ENCODE assay signal across 17 cellular contexts in genomic region chr6:83467620-83468036, GRCh38. TPM values are rescaled to one million over a fixed set of nuclear protein-coding genes. Genes with fewer than 3 reads are reported as not detected.
DNase-seq lines count a peak whose midpoint lies in the region; ATAC-seq, FAIRE-seq and TF ChIP-seq lines count a peak whose summit lies in the region.
"Had no signal": no experiment of that assay in that cellular context is flagged by ENCODE, and none has a peak within 500 bp of the region (broad histone marks: within the 10 kb centered on the region; RNA-seq: fewer than 3 reads in every experiment).

No MANE protein-coding gene starts in this region.

- H3K4me1 ChIP-seq in HCT116 (ENCODE audit: control insufficient read depth in 1 of 2, insufficient read depth in 2 of 2, low read length in 2 of 2) (no peaks in the 10 kb centered on the region), heart left ventricle (peaks cover 0 to 76% (median 0%) of the 10 kb centered on the region in 12 donors), psoas muscle (no peaks in the 10 kb centered on the region), smooth muscle cell (ENCODE audit: low read depth) (peaks cover 12% of the 10 kb centered on the region)

- ATAC-seq in HCT116 (no peak), heart left ventricle (peak in 3 of 4 donors; percentile 51 to 81 (median 62)), psoas muscle (peak in 1 of 4 donors; percentile 32)
- ATAC-seq: stimulated activated memory B cell treated with anti-CD40 and anti-IgM and Interleukin-4, amounts not matched to agents 10 μg/mL and 1 μg/mL and 100 μg/mL, for 72 hours had no signal

- TF ChIP-seq CTCF in HCT116 (IDR thresholded peaks at IDR 0.05 in 2 of 3, conservative IDR thresholded peaks at IDR 0.05 in 1 of 3; ENCODE audit: borderline replicate concordance in 1 of 3, insufficient read depth in 1 of 3, low read depth in 2 of 3, low read length in 2 of 3) = no peak
- TF ChIP-seq CTCF in heart left ventricle (IDR thresholded peaks at IDR 0.05) = no peak
- TF ChIP-seq CTCF in psoas muscle (IDR thresholded peaks at IDR 0.05) = no peak
- TF ChIP-seq CTCF in smooth muscle cell (IDR thresholded peaks at IDR 0.05; ENCODE audit: borderline replicate concordance, insufficient read depth, poor library complexity, severe bottlenecking) = no peak

- DNase-seq in HCT116 (ENCODE audit: low read depth, low spot score) (no peak), SIG-M5 treated with dmso at 0.1 percent for 504 hours (lab: John Stamatoyannopoulos, UW; ENCODE audit: unreplicated experiment) (peak; percentile 71), heart left ventricle (peak; percentile 31 to 68 (median 53)), psoas muscle (peak; percentile 39 to 57), GM19239 (ENCODE audit: insufficient read length, low spot score) (no peak), smooth muscle cell (lab: John Stamatoyannopoulos, UW; ENCODE audit: unreplicated experiment) (no peak), HPDE6-E6E7 (ENCODE audit: extremely low spot score) (no peak), NCI-H226 (no peak)
- DNase-seq: activated B cell treated with CpG ODN at 0.5 μM for 24 hours; HFFc6; NCI-H1694; NCI-H774; stimulated activated CD4-positive, alpha-beta T cell treated with anti-CD3 and anti-CD28 coated beads, Interleukin-4, amount 100 ng/mL, for 24 hours had no signal

- CTCF ChIA-PET in HCT116 (lab: Charles Lee) = no interaction called here

- no TSS peak for BruUV-seq in HCT116 (replicated peaks; lab: Mats Ljungman, UMichigan)

- H3K9me3 ChIP-seq in HCT116 (ENCODE audit: control insufficient read depth in 1 of 2, insufficient read depth in 1 of 2, low read depth in 1 of 2, low read length in 2 of 2) = no peaks in the 10 kb centered on the region
- H3K9me3 ChIP-seq in heart left ventricle = no peaks in the 10 kb centered on the region
- H3K9me3 ChIP-seq in psoas muscle = no peaks in the 10 kb centered on the region
- no peaks in the 10 kb centered on the region for H3K9me3 ChIP-seq in smooth muscle cell (replicated peaks; ENCODE audit: low read depth)

- H3K36me3 ChIP-seq in HCT116 (ENCODE audit: control insufficient read depth in 1 of 2, insufficient read depth in 2 of 2, low read length in 2 of 2) (no peaks in the 10 kb centered on the region), heart left ventricle (no peaks in the 10 kb centered on the region), psoas muscle (ENCODE audit: insufficient read depth in 1 of 2, low read depth in 1 of 2) (no peaks in the 10 kb centered on the region), smooth muscle cell (ENCODE audit: low read depth) (no peaks in the 10 kb centered on the region)

- H3K27ac ChIP-seq in HCT116 (ENCODE audit: low read depth, low read length) (no peak overlapping the region), heart left ventricle (peak overlapping the region in 1 of 12 donors; percentile 86), psoas muscle (no peak overlapping the region), smooth muscle cell (ENCODE audit: low read depth) (no peak overlapping the region)
- H3K27ac ChIP-seq: SK-N-MC had no signal

- no peaks in the 10 kb centered on the region for H3K9me2 ChIP-seq in HCT116 (ENCODE audit: insufficient read depth)

- H3K79me2 ChIP-seq in HCT116 (ENCODE audit: insufficient read depth, low read length) = no peaks in the 10 kb centered on the region
- no peaks in the 10 kb centered on the region for H3K79me2 ChIP-seq in smooth muscle cell (ENCODE audit: low read depth)

- no peak for FAIRE-seq in GM19239 (lab: Jason Lieb, UNC)
- FAIRE-seq: GM12892 had no signal

- POLR2A ChIA-PET in HCT116 (lab: Charles Lee) = no interaction called here

- H3K27me3 ChIP-seq in HCT116 (ENCODE audit: insufficient read depth, low read length) = no peaks in the 10 kb centered on the region
- no peaks in the 10 kb centered on the region for H3K27me3 ChIP-seq in heart left ventricle
- no peaks in the 10 kb centered on the region for H3K27me3 ChIP-seq in psoas muscle (ENCODE audit: insufficient read depth in 3 of 3, low read length in 2 of 3)
- H3K27me3 ChIP-seq in smooth muscle cell (ENCODE audit: low read depth) = no peaks in the 10 kb centered on the region

- intact Hi-C loops in HCT116 (cut with micrococcal nuclease) = no loop called here
- intact Hi-C loops in heart left ventricle (cut with DNase I) = loop anchor here in 1 of 10 donors (2.0 kb wide), 1 partner anchor 43 kb away; no protein-coding TSS in a partner anchor
- intact Hi-C loops in psoas muscle (cut with DNase I) = no loop called here

- H2AFZ ChIP-seq in HCT116 (ENCODE audit: low read depth, low read length, poor library complexity, severe bottlenecking) (peak overlapping the region; percentile 77), smooth muscle cell (ENCODE audit: low read depth) (no peak overlapping the region)

- TF ChIP-seq RAD21 in HCT116 (IDR thresholded peaks at IDR 0.05; ENCODE audit: low read depth) = no peak

- H4K20me1 ChIP-seq in HCT116 (ENCODE audit: insufficient read depth) = no peaks in the 10 kb centered on the region
- no peaks in the 10 kb centered on the region for H4K20me1 ChIP-seq in smooth muscle cell (ENCODE audit: low read depth)

- RAD21 ChIA-PET in HCT116 (lab: Charles Lee; ENCODE audit: low non-redundant PET in 1 of 2, low total read pairs in 2 of 2, uncharacterized antibody in 2 of 2, unreplicated experiment in 2 of 2) = no interaction called here

- peaks cover under 1% of the 10 kb centered on the region for H3F3A ChIP-seq in smooth muscle cell (ENCODE audit: low read depth)

- WGBS in heart left ventricle, 4 donors = 58 to 71% (median 66%) methylated on average over 3 of the region's 3 CpGs
- 80 to 89% (median 82%) methylated on average over 3 of the region's 3 CpGs for WGBS in psoas muscle, 3 donors
- 86% methylated on average over 3 of the region's 3 CpGs for WGBS in smooth muscle cell (ENCODE audit: low lambda C conversion rate)

- TF ChIP-seq POLR2A in HCT116 (IDR thresholded peaks at IDR 0.05; ENCODE audit: borderline replicate concordance, extremely low read depth, insufficient read depth, insufficient read length) = no peak
- TF ChIP-seq POLR2A in heart left ventricle (IDR thresholded peaks at IDR 0.05) = no peak

- no peak overlapping the region for H3K9ac ChIP-seq in HCT116 (ENCODE audit: low read length)
- no peak overlapping the region for H3K9ac ChIP-seq in smooth muscle cell (ENCODE audit: low read depth)

- H3K4me2 ChIP-seq in HCT116 (ENCODE audit: low read length) (no peak overlapping the region), smooth muscle cell (no peak overlapping the region)

- H3K4me3 ChIP-seq in HCT116 (replicated peaks in 1 of 2; ENCODE audit: low read depth in 1 of 2, low read length in 2 of 2) = no peak overlapping the region
- no peak overlapping the region for H3K4me3 ChIP-seq in heart left ventricle
- H3K4me3 ChIP-seq in psoas muscle = no peak overlapping the region
- no peak overlapping the region for H3K4me3 ChIP-seq in smooth muscle cell
- H3K4me3 ChIP-seq: SK-N-MC had no signal

TF ChIP-seq in HCT116, 20 proteins besides CTCF, POLR2A, EP300 and RAD21 (continues in another document):
- no peak for TF ChIP-seq TCF7L2 (IDR thresholded peaks at IDR 0.05; ENCODE audit: borderline replicate concordance, extremely low read depth, insufficient read depth, insufficient read length)
- no peak for TF ChIP-seq ZBTB33 (IDR thresholded peaks at IDR 0.05; ENCODE audit: extremely low read depth, insufficient replicate concordance, low read length)

RNA-seq across cellular contexts. Expression of gene ME1, which starts 36.8 kb away (rescaled TPM):
- 40.5 TPM for total RNA-seq in HCT116 (2021; ENCODE audit: unreplicated experiment)
- polyA plus RNA-seq in HCT116 (2012) = 16.7 and 17.9 TPM in 2 replicates
- 10 to 100 TPM; 15.2 to 28.5 (median 19.6) TPM for total RNA-seq in heart left ventricle
- polyA plus RNA-seq in heart left ventricle = 1 to 10 TPM; 7.0 to 8.8 TPM
- total RNA-seq in psoas muscle = 10 to 100 TPM; 33.2 to 52.2 (median 35.9) TPM
- 10 to 100 TPM; 13.5 to 28.1 (median 15.5) TPM for polyA plus RNA-seq in psoas muscle
- 29.4 and 32.4 TPM in 2 replicates for total RNA-seq in smooth muscle cell
- polyA plus RNA-seq in smooth muscle cell = 31.4 and 32.0 TPM in 2 replicates
- total RNA-seq: activated B cell treated with CpG ODN at 0.5 μM for 24 hours had no signal

RNA-seq across cellular contexts. Expression of gene PRSS35, which starts 44.7 kb away (rescaled TPM):
- total RNA-seq in HCT116 (2021; ENCODE audit: unreplicated experiment) (0.37 TPM), heart left ventricle (under 1 TPM in 4 of 9 donors, not detected in 5; 0.20 to 0.75 (median 0.49) TPM), psoas muscle (under 1 TPM in 2 of 4 donors, not detected in 2; 0.08 to 0.50 TPM), smooth muscle cell (52.9 and 85.9 TPM in 2 replicates)
- 0.05 and 0.06 TPM in 2 replicates for polyA plus RNA-seq in HCT116 (2012)
- polyA plus RNA-seq in heart left ventricle (under 1 TPM; 0.08 to 0.15 TPM), psoas muscle (under 1 TPM; 0.03 to 0.22 (median 0.07) TPM), smooth muscle cell (50.7 and 61.7 TPM in 2 replicates)
- total RNA-seq: activated B cell treated with CpG ODN at 0.5 μM for 24 hours, Daoy had no signal

Comparison
In these comparisons a context has a peak if more than half of its experiments do, and no peak if none do; other contexts are left out.
1. DNase-seq: peak in SIG-M5 treated with dmso at 0.1 percent for 504 hours (single experiment), heart left ventricle (5 of 5) and psoas muscle (2 of 2); none in HCT116 (single experiment), GM19239 (single experiment), smooth muscle cell (single experiment), HPDE6-E6E7 (single experiment) and NCI-H226 (single experiment).
2. RNA of gene PRSS35, which starts 44.7 kb away (total RNA-seq): 52.9 to 85.9 TPM in smooth muscle cell; 0.37 TPM in HCT116 (single experiment), 0.08 to 0.50 TPM in psoas muscle and 0.20 to 0.75 TPM in heart left ventricle; every median in the first group is over 10 times any median in the second.